8 cellular contexts compared by ENCODE assay signal in genomic region chr4:119211856-119212250, GRCh38. TPM values are rescaled to one million over a fixed set of nuclear protein-coding genes. Genes with fewer than 3 reads are reported as not detected.
DNase-seq lines count a peak whose midpoint lies in the region; ATAC-seq and TF ChIP-seq lines count a peak whose summit lies in the region.

No MANE protein-coding gene starts in this region.

- dilution Hi-C loops in mammary epithelial cell (cut with HindIII; ENCODE audit: low sequenced_read_pairs): no loop called here

- in situ Hi-C loops in mammary epithelial cell (cut with MboI; ENCODE audit: low sequenced_read_pairs in 2 of 2): loop anchor here (5.0 to 10.0 kb wide), 3 partner anchors 107 to 227 kb away; no protein-coding TSS in a partner anchor

- intact Hi-C loops in mammary epithelial cell (cut with micrococcal nuclease): loop anchor here (1.0 to 5.0 kb wide), 5 partner anchors 70 to 185 kb away; no protein-coding TSS in a partner anchor

- peak overlapping the region; percentile 64 for H3K4me3 ChIP-seq in Jurkat, Clone E6-1 (ENCODE audit: low read length)
- H3K4me3 ChIP-seq in mammary epithelial cell (replicated peaks in 1 of 3; ENCODE audit: insufficient read depth in 1 of 3, low read depth in 2 of 3, low read length in 3 of 3) (peak overlapping the region; percentile 63 to 82 (median 79)), mesodermal cell (ENCODE audit: extremely low read depth, insufficient read depth, low read length, poor library complexity, severe bottlenecking) (peak overlapping the region; percentile 83)

- ATAC-seq in GM21447 (IDR thresholded peaks at IDR 0.05; ENCODE audit: unreplicated experiment) (peak; percentile 1), esophagus mucosa (no peak)

- H4K20me1 ChIP-seq in mammary epithelial cell (ENCODE audit: insufficient read depth, low read length): no peaks in the 10 kb centered on the region

- 2% methylated on average over 13 of the region's 13 CpGs for WGBS in mammary epithelial cell (ENCODE audit: low coverage, missing lambda C conversion rate)
- WGBS in mesodermal cell (ENCODE audit: insufficient coverage in 2 of 2), 2 experiments: 0 to 3% methylated on average over 8 to 13 of the region's 13 CpGs

- peaks cover 29% of the 10 kb centered on the region for H3K4me1 ChIP-seq in mammary epithelial cell (ENCODE audit: insufficient read depth, low read length)
- peaks cover 24% of the 10 kb centered on the region for H3K4me1 ChIP-seq in mesodermal cell (ENCODE audit: control insufficient read depth, insufficient read depth, low read length, poor library complexity, severe bottlenecking)

- CTCF ChIA-PET in mammary epithelial cell (lab: Charles Lee; ENCODE audit: low non-redundant PET): interaction anchor here (0.6 kb wide), 1 partner anchor 171 kb away, joined by 5 read pairs; no protein-coding TSS in a partner anchor

- H3K36me3 ChIP-seq in mammary epithelial cell (ENCODE audit: insufficient read depth, low read length) (no peaks in the 10 kb centered on the region), mesodermal cell (ENCODE audit: control insufficient read depth, insufficient read depth, low read length) (no peaks in the 10 kb centered on the region)

- no peaks in the 10 kb centered on the region for H3K9me3 ChIP-seq in mammary epithelial cell (replicated peaks; ENCODE audit: insufficient read depth, low read length)
- no peaks in the 10 kb centered on the region for H3K9me3 ChIP-seq in mesodermal cell (ENCODE audit: control insufficient read depth, low read length)

- H3K9ac ChIP-seq in mammary epithelial cell (ENCODE audit: insufficient read depth, low read length): peak overlapping the region; percentile 100

- peak overlapping the region; percentile 80 for H3K4me2 ChIP-seq in mammary epithelial cell (ENCODE audit: insufficient read depth, low read depth, low read length)

- peak in 1 of 2 donors; percentile 0 for TF ChIP-seq CTCF in mammary epithelial cell (conservative IDR thresholded peaks at IDR 0.05 in 1 of 2, IDR thresholded peaks at IDR 0.05 in 1 of 2; ENCODE audit: extremely low read depth in 1 of 2, insufficient read depth in 1 of 2, low read depth in 1 of 2, low read length in 2 of 2)

- no peaks in the 10 kb centered on the region for H3K27me3 ChIP-seq in mammary epithelial cell (ENCODE audit: insufficient read depth, low read length)

- DNase-seq in DMS53 treated with DMSO at 0.1 percent for 48 hours (lab: John Stamatoyannopoulos, UW; ENCODE audit: unreplicated experiment) (peak; percentile 57), mammary epithelial cell (no peak), NCI-H446 (lab: John Stamatoyannopoulos, UW) (no peak), dedifferentiated amniotic fluid mesenchymal stem cell (ENCODE audit: extremely low spot score) (no peak)
- DNase-seq in Jurkat, Clone E6-1 (ENCODE audit: low read depth, low spot score): no peak

- H2AFZ ChIP-seq in mammary epithelial cell (ENCODE audit: low read depth, low read length): peak overlapping the region; percentile 67

- H3K27ac ChIP-seq in mammary epithelial cell (ENCODE audit: insufficient read depth, low read depth, low read length) (peak overlapping the region; percentile 100), mesodermal cell (ENCODE audit: low read depth, low read length, severe bottlenecking) (peak overlapping the region; percentile 84)

- H3K79me2 ChIP-seq in mammary epithelial cell (ENCODE audit: insufficient read depth, low read length): peaks cover 46% of the 10 kb centered on the region

- TSS peak; percentile 88 for BruUV-seq in mammary epithelial cell (replicated peaks; lab: Mats Ljungman, UMichigan)

RNA-seq across cellular contexts. Expression of gene USP53, which starts 0.7 kb away (rescaled TPM):
- 3.7 TPM for polyA plus RNA-seq in Jurkat, Clone E6-1 (2012; ENCODE audit: insufficient read depth, insufficient read length)
- total RNA-seq in mammary epithelial cell (10 to 100 TPM; 41.1 to 62.0 TPM), esophagus mucosa (19.5 TPM)
- polyA plus RNA-seq in mammary epithelial cell: 10.4 TPM
- 25.0 TPM for polyA minus RNA-seq in mammary epithelial cell
- 31.7 TPM for polyA plus RNA-seq in mesodermal cell (2013, experiment 1 of 2)
- polyA plus RNA-seq in mesodermal cell (2013, experiment 2 of 2): 28.4 TPM
